In the genomic region with DNA sequence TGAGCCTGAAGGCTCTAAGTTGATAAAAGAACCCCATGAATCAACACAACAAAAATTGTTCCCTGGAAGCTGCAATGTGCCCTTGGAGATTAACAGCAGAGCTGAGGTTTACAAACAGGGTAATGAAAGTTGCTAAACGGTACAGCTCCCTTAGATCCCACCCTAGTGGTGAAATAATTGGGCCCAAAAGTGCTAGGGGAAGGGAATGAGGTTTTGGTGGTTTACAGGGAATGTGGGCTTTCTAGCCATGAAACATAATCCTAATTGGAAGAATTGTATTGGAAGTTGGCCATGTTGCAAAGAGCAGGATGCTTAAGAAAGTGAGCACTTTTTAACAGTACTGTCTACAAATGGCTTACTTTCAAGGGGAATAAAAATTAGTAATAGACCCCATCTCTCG, we compare ENCODE assay signal across 19 cellular contexts.
"Had no signal": no experiment of that assay in that cellular context is flagged by ENCODE, and none has a peak within 500 bp of the region (broad histone marks: within the 10 kb centered on the region; RNA-seq: fewer than 3 reads in every experiment).

No MANE protein-coding gene starts in this region.

- H3K4me1 ChIP-seq: left ventricle myocardium inferior, stomach, upper lobe of left lung had no signal

- H3K4me3 ChIP-seq: left ventricle myocardium inferior, skin epidermis, stomach, thoracic aorta, upper lobe of left lung had no signal

- H3K36me3 ChIP-seq: brain microvascular endothelial cell, left ventricle myocardium inferior, stomach, thoracic aorta, upper lobe of left lung had no signal

- H3K9me3 ChIP-seq: left ventricle myocardium inferior, stomach, thoracic aorta, upper lobe of left lung had no signal

- H3K27me3 ChIP-seq: brain microvascular endothelial cell, stomach, upper lobe of left lung had no signal

- ATAC-seq: activated T-cell treated with anti-CD3 and anti-CD28 coated beads, Interleukin-2, amount 50 U/mL, for 72 hours had no signal

- FAIRE-seq: colon, endometrium had no signal

- DNase-seq: activated CD4-positive, alpha-beta T cell treated with anti-CD3 and anti-CD28 coated beads, Interleukin-2, amount 50 U/mL, for 4 hours; activated CD4-positive, CD25-positive, alpha-beta regulatory T cell treated with anti-CD3 and anti-CD28 coated beads, Interleukin-2, amount 50 U/mL, for 72 hours; activated effector memory CD4-positive, alpha-beta T cell treated with anti-CD3 and anti-CD28 coated beads, Interleukin-2, amount 50 U/mL, for 16 hours; activated naive CD4-positive, alpha-beta T cell treated with anti-CD3 and anti-CD28 coated beads, Interleukin-2, amount 50 U/mL, for 16 hours; activated T-cell treated with anti-CD3 and anti-CD28 coated beads, Interleukin-2, amount 50 U/mL, for 72 hours; brain microvascular endothelial cell; central memory CD4-positive, alpha-beta T cell; erythroblast; immature natural killer cell; kidney glomerular epithelial cell; left ventricle myocardium inferior; stimulated activated CD4-positive, alpha-beta T cell treated with anti-CD3 and anti-CD28 coated beads, Interleukin-4, amount 100 ng/mL, for 1 hour; stomach; T-helper 1 cell; upper lobe of left lung had no signal

- H3K27ac ChIP-seq: brain microvascular endothelial cell, left ventricle myocardium inferior, skin epidermis, stomach, thoracic aorta, upper lobe of left lung had no signal
